ENCODE assay signal across 8 cellular contexts in the genomic region with DNA sequence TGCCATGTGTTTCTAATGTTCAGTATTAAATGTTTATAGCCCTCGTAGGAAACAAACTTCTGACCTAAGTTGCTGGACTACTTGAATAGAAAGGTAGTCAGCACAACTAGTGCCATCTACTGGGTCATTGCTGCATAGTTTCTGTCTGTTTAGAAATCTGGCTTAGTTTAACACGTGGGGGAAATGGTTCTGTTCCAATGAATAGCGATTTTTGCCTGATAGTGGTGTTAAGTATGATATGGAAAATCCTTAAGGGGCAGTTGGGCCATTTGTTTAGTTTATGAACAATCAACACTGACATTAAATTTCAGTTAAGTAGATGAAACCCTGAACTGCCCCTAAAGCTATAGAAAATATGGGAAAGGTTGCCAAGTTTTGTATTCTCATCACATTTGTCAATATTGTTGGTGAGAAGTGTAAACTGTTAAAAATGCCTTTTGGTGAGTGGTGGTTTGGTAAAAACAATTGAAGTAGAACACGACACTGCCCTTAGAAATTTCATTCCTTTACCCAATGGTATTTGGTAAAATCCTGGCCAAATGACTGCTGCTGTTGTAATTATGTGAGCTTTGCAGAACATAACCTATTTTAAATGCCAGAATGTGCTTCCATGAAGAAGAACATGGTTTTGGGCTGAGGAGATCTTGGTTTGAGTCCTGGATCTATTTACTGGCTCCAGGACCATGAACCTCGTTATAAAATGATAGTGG. TPM values are rescaled to one million over a fixed set of nuclear protein-coding genes. Genes with fewer than 3 reads are reported as not detected.
DNase-seq lines count a peak whose midpoint lies in the region; ATAC-seq and TF ChIP-seq lines count a peak whose summit lies in the region.

No MANE protein-coding gene starts in this region.

- intact Hi-C loops in activated CD8-positive, alpha-beta T cell treated with anti-CD3 and anti-CD28 coated beads for 36 hours (cut with micrococcal nuclease) = loop anchor here (2.0 kb wide), 1 partner anchor 120 kb away; no protein-coding TSS in a partner anchor

- CTCF ChIA-PET in activated CD8-positive, alpha-beta T cell treated with anti-CD3 and anti-CD28 coated beads for 36 hours (lab: Charles Lee) = interaction anchor here (0.6 to 1.6 kb wide), 20 partner anchors 9 to 154 kb away, joined by 3 to 18 read pairs (median 4); no protein-coding TSS in a partner anchor

- DNase-seq in DMS 273 (lab: John Stamatoyannopoulos, UW; ENCODE audit: unreplicated experiment) (peak; percentile 83), NCI-H526 (lab: John Stamatoyannopoulos, UW) (peak; percentile 35 to 76), fibroblast of the aortic adventitia (ENCODE audit: low read depth) (peak; percentile 93), osteocyte (ENCODE audit: extremely low spot score, unreplicated experiment) (no peak), NCI-H187 treated with DMSO at 0.1 percent for 48 hours (lab: John Stamatoyannopoulos, UW) (no peak)
- peak; percentile 72 for DNase-seq in activated CD8-positive, alpha-beta T cell treated with anti-CD3 and anti-CD28 coated beads for 36 hours

- no peaks in the 10 kb centered on the region for H3K27me3 Mint-ChIP-seq in activated CD8-positive, alpha-beta T cell treated with anti-CD3 and anti-CD28 coated beads for 36 hours
- no peaks in the 10 kb centered on the region for H3K27me3 Mint-ChIP-seq in osteocyte (ENCODE audit: unreplicated experiment)

- TF ChIP-seq CTCF in activated CD8-positive, alpha-beta T cell treated with anti-CD3 and anti-CD28 coated beads for 36 hours (IDR thresholded peaks at IDR 0.05) = peak; percentile 60
- TF ChIP-seq CTCF in fibroblast of the aortic adventitia (IDR thresholded peaks at IDR 0.05; ENCODE audit: insufficient read depth, low read length) (peak; percentile 85), osteocyte (IDR thresholded peaks at IDR 0.05) (peak; percentile 84)

- no peaks in the 10 kb centered on the region for H3K9me3 Mint-ChIP-seq in activated CD8-positive, alpha-beta T cell treated with anti-CD3 and anti-CD28 coated beads for 36 hours
- H3K9me3 Mint-ChIP-seq in osteocyte (ENCODE audit: unreplicated experiment) = no peaks in the 10 kb centered on the region

- H3K4me1 Mint-ChIP-seq in activated CD8-positive, alpha-beta T cell treated with anti-CD3 and anti-CD28 coated beads for 36 hours (ENCODE audit: low read depth) = peaks cover 57% of the 10 kb centered on the region
- H3K4me1 Mint-ChIP-seq in osteocyte (ENCODE audit: unreplicated experiment) = peaks cover 49% of the 10 kb centered on the region

- H3K4me3 ChIP-seq in fibroblast of the aortic adventitia (ENCODE audit: low read depth, low read length) = no peak overlapping the region

- peaks cover 33% of the 10 kb centered on the region for H3K36me3 Mint-ChIP-seq in activated CD8-positive, alpha-beta T cell treated with anti-CD3 and anti-CD28 coated beads for 36 hours (ENCODE audit: low read depth)
- H3K36me3 Mint-ChIP-seq in osteocyte (ENCODE audit: unreplicated experiment) = peaks cover 7% of the 10 kb centered on the region

- H3K4me3 Mint-ChIP-seq in activated CD8-positive, alpha-beta T cell treated with anti-CD3 and anti-CD28 coated beads for 36 hours = no peak overlapping the region
- no peak overlapping the region for H3K4me3 Mint-ChIP-seq in osteocyte (ENCODE audit: unreplicated experiment)

- POLR2A ChIA-PET in activated CD8-positive, alpha-beta T cell treated with anti-CD3 and anti-CD28 coated beads for 36 hours (lab: Charles Lee) = interaction anchor here (1.0 to 1.2 kb wide), 3 partner anchors 13 to 136 kb away, joined by 3 to 4 read pairs (median 3); a partner anchor contains a TSS

- ATAC-seq in GM19023 (IDR thresholded peaks at IDR 0.05; ENCODE audit: unreplicated experiment) (peak; percentile 62), HG03097 (IDR thresholded peaks at IDR 0.05; ENCODE audit: low FRiP score, unreplicated experiment) (peak; percentile 63)
- peak; percentile 74 for ATAC-seq in activated CD8-positive, alpha-beta T cell treated with anti-CD3 and anti-CD28 coated beads for 36 hours

- no peak overlapping the region for H3K27ac Mint-ChIP-seq in activated CD8-positive, alpha-beta T cell treated with anti-CD3 and anti-CD28 coated beads for 36 hours
- no peak overlapping the region for H3K27ac Mint-ChIP-seq in osteocyte (ENCODE audit: unreplicated experiment)

RNA-seq across cellular contexts. Expression of a gene that starts 13.2 kb away (rescaled TPM):
- 10 to 100 TPM; 30.5 to 31.7 TPM for total RNA-seq in activated CD8-positive, alpha-beta T cell treated with anti-CD3 and anti-CD28 coated beads for 36 hours
- 74.7 and 136 TPM in 2 replicates for total RNA-seq in fibroblast of the aortic adventitia (ENCODE audit: low replicate concordance)
- total RNA-seq in osteocyte = 10.6 and 12.2 TPM in 2 replicates

Comparison
In these comparisons a context has a peak if more than half of its experiments do, and no peak if none do; other contexts are left out.
1. DNase-seq: peak in DMS 273 (single experiment), NCI-H526 (2 of 2), activated CD8-positive, alpha-beta T cell treated with anti-CD3 and anti-CD28 coated beads for 36 hours (single experiment) and fibroblast of the aortic adventitia (single experiment); none in osteocyte (single experiment) and NCI-H187 treated with DMSO at 0.1 percent for 48 hours (single experiment).
2. Peak in every context shown above with its lines, with median percentiles within 50 percentile points of each other: ATAC-seq and CTCF ChIP-seq.